In genomic region chr17:59219370-59219769, GRCh38 we compare ENCODE assay signal across 13 cellular contexts. TPM values are rescaled to one million over a fixed set of nuclear protein-coding genes. Genes with fewer than 3 reads are reported as not detected.
DNase-seq lines count a peak whose midpoint lies in the region; ATAC-seq and TF ChIP-seq lines count a peak whose summit lies in the region.
"Had no signal": no experiment of that assay in that cellular context is flagged by ENCODE, and none has a peak within 500 bp of the region (broad histone marks: within the 10 kb centered on the region; RNA-seq: fewer than 3 reads in every experiment).

No MANE protein-coding gene starts in this region.

- H3K4me3 ChIP-seq in OCI-LY1 (ENCODE audit: low read depth, low read length, poor library complexity, severe bottlenecking) (no peak overlapping the region), endodermal cell (ENCODE audit: low read length) (no peak overlapping the region), neuron (ENCODE audit: low read length) (no peak overlapping the region)

- H3K9ac ChIP-seq in OCI-LY1 (ENCODE audit: low read length) (no peak overlapping the region), endodermal cell (ENCODE audit: extremely low read depth, low read length, poor library complexity, severe bottlenecking) (no peak overlapping the region)

- H3K36me3 Mint-ChIP-seq in Calu3 (ENCODE audit: insufficient read depth, unreplicated experiment) (peaks cover 21% of the 10 kb centered on the region), endodermal cell (ENCODE audit: low read depth) (peaks cover 11% of the 10 kb centered on the region)

- no peaks in the 10 kb centered on the region for H3K9me3 ChIP-seq in OCI-LY1 (ENCODE audit: low read length)
- H3K9me3 ChIP-seq in endodermal cell (ENCODE audit: control insufficient read depth, low read length): no peaks in the 10 kb centered on the region
- H3K9me3 ChIP-seq in neuron (ENCODE audit: low read length): no peaks in the 10 kb centered on the region
- H3K9me3 ChIP-seq: BLaER1 treated with 17β-estradiol and CSF1 and Interleukin-3, amounts not matched to agents 10 nM and 100 nM; right atrium auricular region had no signal

- CTCF ChIA-PET in Calu3 (lab: Charles Lee): no interaction called here

- BruUV-seq in Calu3 (replicated peaks; lab: Mats Ljungman, UMichigan): no TSS peak

- 97 to 98% methylated on average over 12 to 16 of the region's 16 CpGs for WGBS in endodermal cell (ENCODE audit: insufficient coverage in 1 of 2, insufficient read length in 1 of 2), 2 experiments

- ATAC-seq in HG02623 (IDR thresholded peaks at IDR 0.05; ENCODE audit: unreplicated experiment): no peak

- peak overlapping the region; percentile 94 for H3K4me3 Mint-ChIP-seq in Calu3 (ENCODE audit: low read depth, unreplicated experiment)
- peak overlapping the region; percentile 99 for H3K4me3 Mint-ChIP-seq in endodermal cell

- no peaks in the 10 kb centered on the region for H4K20me1 ChIP-seq in OCI-LY1 (ENCODE audit: insufficient read depth, low read length)

- intact Hi-C loops in Calu3 (cut with micrococcal nuclease; ENCODE audit: unreplicated experiment): no loop called here

- H3K27me3 Mint-ChIP-seq in Calu3 (ENCODE audit: unreplicated experiment): no peaks in the 10 kb centered on the region
- H3K27me3 Mint-ChIP-seq in endodermal cell (ENCODE audit: insufficient read depth): no peaks in the 10 kb centered on the region

- H3K79me2 ChIP-seq in OCI-LY1 (ENCODE audit: insufficient read depth, low read length): no peaks in the 10 kb centered on the region

- H3K9me3 Mint-ChIP-seq in Calu3 (ENCODE audit: low read depth, unreplicated experiment) (no peaks in the 10 kb centered on the region), endodermal cell (no peaks in the 10 kb centered on the region)

- H3F3A ChIP-seq in OCI-LY1 (ENCODE audit: insufficient read depth, low read length): no peaks in the 10 kb centered on the region

- no peaks in the 10 kb centered on the region for H3K4me1 Mint-ChIP-seq in Calu3 (ENCODE audit: low read depth, unreplicated experiment)
- peaks cover 7% of the 10 kb centered on the region for H3K4me1 Mint-ChIP-seq in endodermal cell

- peak overlapping the region; percentile 20 for H3K27ac Mint-ChIP-seq in Calu3 (ENCODE audit: unreplicated experiment)
- no peak overlapping the region for H3K27ac Mint-ChIP-seq in endodermal cell

- no peaks in the 10 kb centered on the region for H3K9me2 ChIP-seq in OCI-LY1 (ENCODE audit: low read depth, low read length)

- H3K4me1 ChIP-seq in OCI-LY1 (ENCODE audit: insufficient read depth, low read length, severe bottlenecking) (peaks cover 11% of the 10 kb centered on the region), endodermal cell (ENCODE audit: control insufficient read depth, insufficient read depth, low read length) (peaks cover 3% of the 10 kb centered on the region), neuron (ENCODE audit: insufficient read depth, low read length) (peaks cover 8% of the 10 kb centered on the region)

- TF ChIP-seq CTCF in Calu3 (IDR thresholded peaks at IDR 0.05; ENCODE audit: unreplicated experiment): no peak
- TF ChIP-seq CTCF in OCI-LY1 (IDR thresholded peaks at IDR 0.05; ENCODE audit: low read length): no peak
- no peak for TF ChIP-seq CTCF in endodermal cell (conservative IDR thresholded peaks at IDR 0.05)

- DNase-seq in Calu3: no peak
- no peak for DNase-seq in endodermal cell
- no peak for DNase-seq in activated T-cell treated with anti-CD3 and anti-CD28 coated beads, Interleukin-2, amount 50 U/mL, for 1 hour
- DNase-seq in SIG-M5 treated with dmso at 0.1 percent for 504 hours (lab: John Stamatoyannopoulos, UW; ENCODE audit: unreplicated experiment): no peak
- DNase-seq: activated gamma-delta T cell; IMR-90; stimulated activated CD8-positive, alpha-beta memory T cell treated with anti-CD3 and anti-CD28 coated beads, Interleukin-4, amount 100 ng/mL, for 48 hours had no signal

- peak overlapping the region; percentile 96; the same call in 1 of the 2 replicates for H3K4me2 ChIP-seq in OCI-LY1 (ENCODE audit: low read length)

- H3K27ac ChIP-seq in OCI-LY1 (ENCODE audit: low read depth, low read length, poor library complexity, severe bottlenecking): no peak overlapping the region
- no peak overlapping the region for H3K27ac ChIP-seq in endodermal cell (ENCODE audit: low read depth, low read length)
- H3K27ac ChIP-seq: right atrium auricular region, SK-N-MC had no signal

- H2AFZ ChIP-seq in OCI-LY1 (ENCODE audit: low read length): peak overlapping the region; percentile 99
- peak overlapping the region; percentile 98 for H2AFZ ChIP-seq in neuron (ENCODE audit: low read depth, low read length)

- H3K27me3 ChIP-seq in OCI-LY1 (ENCODE audit: insufficient read depth, low read length): no peaks in the 10 kb centered on the region
- no peaks in the 10 kb centered on the region for H3K27me3 ChIP-seq in endodermal cell (ENCODE audit: control insufficient read depth, insufficient read depth, low read length, poor library complexity, severe bottlenecking)
- no peaks in the 10 kb centered on the region for H3K27me3 ChIP-seq in neuron (ENCODE audit: insufficient read depth, low read length)
- H3K27me3 ChIP-seq: BLaER1 treated with 17β-estradiol and CSF1 and Interleukin-3, amounts not matched to agents 10 nM and 100 nM; right atrium auricular region had no signal

- H3K36me3 ChIP-seq in OCI-LY1 (ENCODE audit: insufficient read depth, low read length) (peaks cover 7% of the 10 kb centered on the region), endodermal cell (ENCODE audit: control insufficient read depth, insufficient read depth, low read length) (peaks cover 13% of the 10 kb centered on the region), neuron (ENCODE audit: insufficient read depth, low read length) (peaks cover 8% of the 10 kb centered on the region)

RNA-seq across cellular contexts. Expression of gene GDPD1, which starts 0.9 kb away (rescaled TPM):
- 2.6 and 3.4 TPM in 2 replicates for total RNA-seq in Calu3 (2022)
- 10 to 100 TPM; 23.2 to 42.1 TPM for total RNA-seq in endodermal cell
- polyA plus RNA-seq in endodermal cell (2013, experiment 1 of 2): 13.6 TPM
- polyA plus RNA-seq in endodermal cell (2013, experiment 2 of 2): 12.4 TPM

RNA-seq across cellular contexts. Expression of gene SMG8, which starts 9.5 kb away (rescaled TPM):
- total RNA-seq in Calu3 (2022) (9.9 and 10.2 TPM in 2 replicates), endodermal cell (10 to 100 TPM; 22.5 to 24.0 TPM)
- 21.1 TPM for polyA plus RNA-seq in endodermal cell (2013, experiment 1 of 2)
- 19.5 TPM for polyA plus RNA-seq in endodermal cell (2013, experiment 2 of 2)
